ENCODE assay signal across 32 cellular contexts in the genomic region with DNA sequence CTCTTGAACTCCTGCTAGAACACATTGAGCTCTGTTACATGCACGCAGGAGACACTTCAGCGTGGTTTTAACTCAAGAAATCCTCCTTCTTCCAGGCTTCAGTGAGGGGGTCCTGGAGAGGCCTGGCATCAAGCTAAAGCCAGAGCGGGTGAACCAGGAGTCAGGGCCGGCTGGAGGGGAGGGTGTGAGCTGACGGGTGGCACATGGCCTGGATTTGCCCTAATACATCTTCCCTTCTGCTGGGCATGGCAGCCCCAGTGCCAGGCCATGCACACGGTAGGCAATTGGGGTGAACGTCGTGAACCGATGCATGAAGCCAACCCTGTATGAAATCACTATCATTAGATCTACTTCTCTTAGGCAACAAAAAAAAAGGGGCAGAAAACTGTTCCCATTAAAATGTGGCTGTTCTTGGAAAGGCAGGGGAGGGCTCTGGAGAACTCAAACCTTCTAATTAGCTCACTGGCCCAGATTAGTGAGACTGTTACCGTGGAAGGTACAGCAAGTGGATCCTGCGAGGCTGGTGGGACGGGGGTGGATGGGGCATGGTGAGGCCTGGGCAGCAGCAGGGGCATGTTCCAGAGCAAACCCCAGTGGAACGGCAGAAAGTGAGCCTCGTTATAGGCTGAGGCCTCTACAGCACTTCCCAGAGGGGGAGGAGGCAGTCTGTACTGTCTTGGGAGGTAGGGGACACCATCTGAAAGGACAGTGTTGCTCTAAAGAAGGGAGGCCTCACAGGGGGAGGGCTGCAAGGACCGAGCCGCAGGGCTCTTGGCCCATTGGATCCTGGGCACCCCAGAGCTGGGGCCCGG. TPM values are rescaled to one million over a fixed set of nuclear protein-coding genes. Genes with fewer than 3 reads are reported as not detected.
DNase-seq lines count a peak whose midpoint lies in the region; ATAC-seq and TF ChIP-seq lines count a peak whose summit lies in the region.
"Had no signal": no experiment of that assay in that cellular context is flagged by ENCODE, and none has a peak within 500 bp of the region (broad histone marks: within the 10 kb centered on the region; RNA-seq: fewer than 3 reads in every experiment).

No MANE protein-coding gene starts in this region.

- H3K18ac ChIP-seq in IMR-90 (ENCODE audit: low read depth, low read length) = no peak overlapping the region

- peaks cover 8% of the 10 kb centered on the region for H3K36me3 Mint-ChIP-seq in chondrocyte (ENCODE audit: low read depth)
- peaks cover 12% of the 10 kb centered on the region for H3K36me3 Mint-ChIP-seq in neural progenitor cell
- peaks cover 0 to 21% (median 8%) of the 10 kb centered on the region in 3 donors for H3K36me3 Mint-ChIP-seq in naive thymus-derived CD8-positive, alpha-beta T cell

- H3K9me3 ChIP-seq in BE2C (no peaks in the 10 kb centered on the region), IMR-90 (ENCODE audit: control insufficient read depth, insufficient read depth, low read length) (no peaks in the 10 kb centered on the region), neural progenitor cell (ENCODE audit: low read depth) (no peaks in the 10 kb centered on the region)
- H3K9me3 ChIP-seq: heart right ventricle, vagina had no signal

- H3K4me3 Mint-ChIP-seq in chondrocyte (ENCODE audit: unreplicated experiment) (no peak overlapping the region), neural progenitor cell (peak overlapping the region; percentile 46)
- no peak overlapping the region for H3K4me3 Mint-ChIP-seq in naive thymus-derived CD8-positive, alpha-beta T cell
- H3K4me3 Mint-ChIP-seq: activated naive CD8-positive, alpha-beta T cell treated with anti-CD3 and anti-CD28 coated beads for 36 hours; CD8-positive, alpha-beta memory T cell; neural crest cell; T-helper 17 cell had no signal

- H3K9me3 Mint-ChIP-seq in chondrocyte (ENCODE audit: low read depth) (no peaks in the 10 kb centered on the region), neural progenitor cell (no peaks in the 10 kb centered on the region)
- H3K9me3 Mint-ChIP-seq in naive thymus-derived CD8-positive, alpha-beta T cell = no peaks in the 10 kb centered on the region
- H3K9me3 Mint-ChIP-seq: activated naive CD8-positive, alpha-beta T cell treated with anti-CD3 and anti-CD28 coated beads for 36 hours; CD8-positive, alpha-beta memory T cell; neural crest cell had no signal

- H3K23ac ChIP-seq in IMR-90 (ENCODE audit: low read depth, low read length) = no peak overlapping the region

- H3K27ac Mint-ChIP-seq in chondrocyte (ENCODE audit: unreplicated experiment) (no peak overlapping the region), neural progenitor cell (no peak overlapping the region)
- H3K27ac Mint-ChIP-seq in naive thymus-derived CD8-positive, alpha-beta T cell = no peak overlapping the region
- H3K27ac Mint-ChIP-seq: activated naive CD8-positive, alpha-beta T cell treated with anti-CD3 and anti-CD28 coated beads for 36 hours; T-helper 17 cell had no signal

- dilution Hi-C loops in IMR-90 (cut with HindIII; ENCODE audit: low sequenced_read_pairs, unreplicated experiment) = no loop called here

- H2AFZ ChIP-seq in IMR-90 (replicated peaks; ENCODE audit: low read length, poor library complexity) (no peak overlapping the region), neural progenitor cell (replicated peaks) (no peak overlapping the region)
- H2AFZ ChIP-seq: PC-9 had no signal

- H4K8ac ChIP-seq in IMR-90 (ENCODE audit: low read depth in 2 of 2, low read length in 2 of 2) = no peak overlapping the region

- TF ChIP-seq POLR2A in IMR-90 (IDR thresholded peaks at IDR 0.05; ENCODE audit: low read depth, low read length) = no peak

- no TSS peak for BruUV-seq in IMR-90 (replicated peaks; lab: Mats Ljungman, UMichigan)

- H3K36me3 ChIP-seq in BE2C (no peaks in the 10 kb centered on the region), IMR-90 (ENCODE audit: control insufficient read depth, insufficient read depth, low read length) (peaks cover 17% of the 10 kb centered on the region), neural progenitor cell (no peaks in the 10 kb centered on the region)
- H3K36me3 ChIP-seq: vagina had no signal

- H3K9me1 ChIP-seq in IMR-90 (ENCODE audit: insufficient read depth, low read length) = peaks cover 8% of the 10 kb centered on the region

- H3K27me3 Mint-ChIP-seq in chondrocyte (ENCODE audit: low read depth) = no peaks in the 10 kb centered on the region
- peaks cover 4% of the 10 kb centered on the region for H3K27me3 Mint-ChIP-seq in neural progenitor cell (ENCODE audit: insufficient read depth, low read depth)
- no peaks in the 10 kb centered on the region for H3K27me3 Mint-ChIP-seq in naive thymus-derived CD8-positive, alpha-beta T cell
- H3K27me3 Mint-ChIP-seq: activated naive CD8-positive, alpha-beta T cell treated with anti-CD3 and anti-CD28 coated beads for 36 hours; T-helper 17 cell had no signal

- no peak overlapping the region for H2AK5ac ChIP-seq in IMR-90 (ENCODE audit: low read depth, low read length)

- H2AK9ac ChIP-seq in IMR-90 (replicated peaks; ENCODE audit: low read depth, low read length, poor library complexity) = peak overlapping the region; percentile 35

- no peak overlapping the region for H2BK20ac ChIP-seq in IMR-90 (ENCODE audit: low read depth, low read length)

- intact Hi-C loops in IMR-90 (cut with micrococcal nuclease) = no loop called here

- CTCF ChIA-PET in IMR-90 (lab: Yijun Ruan, JAX) = no interaction called here

- TF ChIP-seq CTCF in BE2C (IDR thresholded peaks at IDR 0.05; ENCODE audit: low read depth, low read length) (no peak), IMR-90 (conservative IDR thresholded peaks at IDR 0.05; ENCODE audit: low read depth, low read length) (no peak), chondrocyte (IDR thresholded peaks at IDR 0.05) (no peak), neural progenitor cell (IDR thresholded peaks at IDR 0.05) (no peak)

- no peak overlapping the region for H3K4ac ChIP-seq in IMR-90 (ENCODE audit: low read depth, low read length)

- no peak overlapping the region for H2BK5ac ChIP-seq in IMR-90 (ENCODE audit: low read depth, low read length, poor library complexity, severe bottlenecking)

- H3K4me1 Mint-ChIP-seq in chondrocyte (ENCODE audit: low read depth) = peaks cover 9% of the 10 kb centered on the region
- H3K4me1 Mint-ChIP-seq in neural progenitor cell = peaks cover 6% of the 10 kb centered on the region
- peaks cover 0 to 6% (median 2%) of the 10 kb centered on the region in 4 donors for H3K4me1 Mint-ChIP-seq in naive thymus-derived CD8-positive, alpha-beta T cell
- H3K4me1 Mint-ChIP-seq: CD8-positive, alpha-beta memory T cell had no signal

- no peak overlapping the region for H3K9ac ChIP-seq in IMR-90 (ENCODE audit: low read depth, low read length)
- no peak overlapping the region for H3K9ac ChIP-seq in neural progenitor cell

- H3K56ac ChIP-seq in IMR-90 (ENCODE audit: extremely low read depth, insufficient read depth, low read length) = no peak overlapping the region

- WGBS in IMR-90 (ENCODE audit: extremely low coverage in 2 of 2, insufficient read length in 1 of 2), 2 experiments = 61% methylated on average over 2 of the region's 17 CpGs; no CpG with 5 or more reads in 1 of the 2 experiments

- no peaks in the 10 kb centered on the region for H3K79me2 ChIP-seq in neural progenitor cell (ENCODE audit: low read depth)

- no peak for TF ChIP-seq RAD21 in IMR-90 (IDR thresholded peaks at IDR 0.05; ENCODE audit: low read length)

- H3K4me2 ChIP-seq in IMR-90 (ENCODE audit: low read depth, low read length) (no peak overlapping the region), neural progenitor cell (no peak overlapping the region)
- H3K4me2 ChIP-seq: PC-9 had no signal

- no peak overlapping the region for H3K14ac ChIP-seq in IMR-90 (replicated peaks; ENCODE audit: low read depth, low read length)

- H3K79me1 ChIP-seq in IMR-90 (ENCODE audit: low read depth in 1 of 2, low read length in 2 of 2) = no peaks in the 10 kb centered on the region

- no peaks in the 10 kb centered on the region for H3K27me3 ChIP-seq in BE2C
- H3K27me3 ChIP-seq in IMR-90 (ENCODE audit: control insufficient read depth, insufficient read depth, low read length) = no peaks in the 10 kb centered on the region
- H3K27me3 ChIP-seq in neural progenitor cell = no peaks in the 10 kb centered on the region
- H3K27me3 ChIP-seq: cardiac muscle cell, heart right ventricle, vagina had no signal

- no peaks in the 10 kb centered on the region for H3F3A ChIP-seq in neural progenitor cell (ENCODE audit: low read depth)

- H3K4me1 ChIP-seq in BE2C (no peaks in the 10 kb centered on the region), IMR-90 (ENCODE audit: control insufficient read depth, insufficient read depth, low read length) (peaks cover 6% of the 10 kb centered on the region; the same call in 1 of the 2 replicates), neural progenitor cell (no peaks in the 10 kb centered on the region)

- no peak overlapping the region for H3K4me3 ChIP-seq in BE2C (ENCODE audit: low read depth, low read length)
- no peak overlapping the region for H3K4me3 ChIP-seq in IMR-90 (ENCODE audit: insufficient read depth, low read depth, low read length)
- no peak overlapping the region for H3K4me3 ChIP-seq in neural progenitor cell
- H3K4me3 ChIP-seq: cardiac muscle cell, heart right ventricle, PC-9, vagina had no signal

- ATAC-seq in IMR-90 (ENCODE audit: low read depth) (no peak), HG02588 (IDR thresholded peaks at IDR 0.05; ENCODE audit: unreplicated experiment) (no peak), HG03108 (IDR thresholded peaks at IDR 0.05; ENCODE audit: unreplicated experiment) (no peak)
- ATAC-seq in naive thymus-derived CD8-positive, alpha-beta T cell = no peak
- ATAC-seq: heart right ventricle; stimulated activated naive CD8-positive, alpha-beta T cell treated with anti-CD3 and anti-CD28 coated beads, Interleukin-15, Interleukin-2, amounts not matched to agents 100 U/mL and 50 U/mL, for 24 hours; T-helper 17 cell had no signal

- in situ Hi-C loops in IMR-90 (cut with MboI; ENCODE audit: low sequenced_read_pairs) = no loop called here

- no peak overlapping the region for H2BK120ac ChIP-seq in IMR-90 (ENCODE audit: low read depth, low read length)

- DNase-seq in BE2C = peak; percentile 4
- DNase-seq in IMR-90 = no peak
- DNase-seq in chondrocyte (ENCODE audit: low spot score) = peak; percentile 63
- DNase-seq in neural progenitor cell (ENCODE audit: low spot score) = no peak
- DNase-seq in naive thymus-derived CD8-positive, alpha-beta T cell = no peak
- no peak for DNase-seq in SHP77 treated with DMSO at 0.1 percent for 48 hours (lab: John Stamatoyannopoulos, UW)
- DNase-seq: activated CD4-positive, alpha-beta T cell treated with anti-CD3 and anti-CD28 coated beads for 4 hours; activated effector memory CD4-positive, alpha-beta T cell treated with Interleukin-2 at 50 U/mL for 16 hours; activated naive CD8-positive, alpha-beta T cell treated with anti-CD3 and anti-CD28 coated beads for 36 hours; CD8-positive, alpha-beta memory T cell; dermis blood vessel endothelial cell; DMS 273 treated with DMSO at 0.1 percent for 48 hours; heart right ventricle; KG1; kidney glomerular epithelial cell; MM.1S; NCI-H1105 treated with DMSO at 0.1 percent for 48 hours; NCI-H1930; NCI-H526 treated with DMSO at 0.1 percent for 48 hours; PC-9; Right ventricle myocardium superior; small intestine; stimulated activated naive CD8-positive, alpha-beta T cell treated with anti-CD3 and anti-CD28 coated beads, Interleukin-15, Interleukin-2, amounts not matched to agents 100 U/mL and 50 U/mL, for 24 hours; T-helper 17 cell had no signal

- H4K91ac ChIP-seq in IMR-90 (ENCODE audit: insufficient read depth, low read depth, low read length) = no peak overlapping the region

- H4K20me1 ChIP-seq in IMR-90 (ENCODE audit: insufficient read depth, low read length) = no peaks in the 10 kb centered on the region; the same call in 1 of the 2 replicates
- no peaks in the 10 kb centered on the region for H4K20me1 ChIP-seq in neural progenitor cell (ENCODE audit: low read depth)

- POLR2A ChIA-PET in IMR-90 (lab: Charles Lee; ENCODE audit: unreplicated experiment) = no interaction called here
- POLR2A ChIA-PET in naive thymus-derived CD8-positive, alpha-beta T cell (lab: Charles Lee) = no interaction called here

- no peak overlapping the region for H4K5ac ChIP-seq in IMR-90 (ENCODE audit: low read depth, low read length)

- H3K27ac ChIP-seq in IMR-90 (ENCODE audit: insufficient read depth, low read length) (no peak overlapping the region), neural progenitor cell (no peak overlapping the region)
- H3K27ac ChIP-seq: cardiac muscle cell, heart right ventricle, PC-9, vagina had no signal

- no peak overlapping the region for H2BK15ac ChIP-seq in IMR-90 (ENCODE audit: low read depth, low read length)

RNA-seq across cellular contexts. Expression of a gene that starts 10.6 kb away (rescaled TPM):
- 21.9 TPM for polyA plus RNA-seq in BE2C (2012; ENCODE audit: insufficient read depth, insufficient read length, low read depth)
- total RNA-seq in IMR-90 (2012; rRNA removed) (14.5 and 18.3 TPM in 2 replicates), chondrocyte (23.0 to 31.4 TPM (median 24.4 TPM) in 3 replicates), neural progenitor cell (ENCODE audit: low replicate concordance) (31.7 and 37.1 TPM in 2 replicates)
- polyA plus RNA-seq in IMR-90 (2012; rRNA removed) = 26.9 and 27.0 TPM in 2 replicates
- polyA plus RNA-seq in IMR-90 (2012; cell fraction: cytosol; rRNA removed) = 19.5 and 23.4 TPM in 2 replicates
- polyA plus RNA-seq in IMR-90 (2012; cell fraction: nucleus; rRNA removed; ENCODE audit: low replicate concordance) = 91.4 and 200 TPM in 2 replicates
- 10 to 100 TPM; 29.0 to 30.3 TPM for total RNA-seq in naive thymus-derived CD8-positive, alpha-beta T cell
- 1 to 10 TPM; 8.1 to 10.0 (median 9.1) TPM for polyA plus RNA-seq in naive thymus-derived CD8-positive, alpha-beta T cell

RNA-seq across cellular contexts. Expression of a gene that starts 51.5 kb away (rescaled TPM):
- polyA plus RNA-seq in BE2C (2012; ENCODE audit: insufficient read depth, insufficient read length, low read depth) = not detected
- total RNA-seq in IMR-90 (2012; rRNA removed) = not detected in 2 replicates
- polyA plus RNA-seq in IMR-90 (2012; rRNA removed) = not detected in 2 replicates
- not detected in 2 replicates for polyA plus RNA-seq in IMR-90 (2012; cell fraction: cytosol; rRNA removed)
- not detected in 2 replicates for polyA plus RNA-seq in IMR-90 (2012; cell fraction: nucleus; rRNA removed; ENCODE audit: low replicate concordance)
- not detected in 3 replicates for total RNA-seq in chondrocyte
- not detected in 2 replicates for total RNA-seq in neural progenitor cell (ENCODE audit: low replicate concordance)
- total RNA-seq in naive thymus-derived CD8-positive, alpha-beta T cell = not detected
- polyA plus RNA-seq in naive thymus-derived CD8-positive, alpha-beta T cell = not detected
- total RNA-seq: activated naive CD8-positive, alpha-beta T cell treated with anti-CD3 and anti-CD28 coated beads for 36 hours; cardiac muscle cell; CD8-positive, alpha-beta memory T cell; dermis blood vessel endothelial cell; frontal cortex; heart right ventricle; lung microvascular endothelial cell; mucosa of gallbladder; PC-9; Right ventricle myocardium superior; vagina had no signal
- polyA plus RNA-seq: cardiac muscle cell; CD8-positive, alpha-beta memory T cell; heart right ventricle; small intestine had no signal

Comparison
In these comparisons a context has a peak if more than half of its experiments do, and no peak if none do; other contexts are left out.
1. DNase-seq: peak in BE2C (single experiment) and chondrocyte (single experiment); none in IMR-90 (single experiment), neural progenitor cell (single experiment), naive thymus-derived CD8-positive, alpha-beta T cell (0 of 10) and SHP77 treated with DMSO at 0.1 percent for 48 hours (single experiment).